8 cellular contexts compared by ENCODE assay signal in the genomic region with DNA sequence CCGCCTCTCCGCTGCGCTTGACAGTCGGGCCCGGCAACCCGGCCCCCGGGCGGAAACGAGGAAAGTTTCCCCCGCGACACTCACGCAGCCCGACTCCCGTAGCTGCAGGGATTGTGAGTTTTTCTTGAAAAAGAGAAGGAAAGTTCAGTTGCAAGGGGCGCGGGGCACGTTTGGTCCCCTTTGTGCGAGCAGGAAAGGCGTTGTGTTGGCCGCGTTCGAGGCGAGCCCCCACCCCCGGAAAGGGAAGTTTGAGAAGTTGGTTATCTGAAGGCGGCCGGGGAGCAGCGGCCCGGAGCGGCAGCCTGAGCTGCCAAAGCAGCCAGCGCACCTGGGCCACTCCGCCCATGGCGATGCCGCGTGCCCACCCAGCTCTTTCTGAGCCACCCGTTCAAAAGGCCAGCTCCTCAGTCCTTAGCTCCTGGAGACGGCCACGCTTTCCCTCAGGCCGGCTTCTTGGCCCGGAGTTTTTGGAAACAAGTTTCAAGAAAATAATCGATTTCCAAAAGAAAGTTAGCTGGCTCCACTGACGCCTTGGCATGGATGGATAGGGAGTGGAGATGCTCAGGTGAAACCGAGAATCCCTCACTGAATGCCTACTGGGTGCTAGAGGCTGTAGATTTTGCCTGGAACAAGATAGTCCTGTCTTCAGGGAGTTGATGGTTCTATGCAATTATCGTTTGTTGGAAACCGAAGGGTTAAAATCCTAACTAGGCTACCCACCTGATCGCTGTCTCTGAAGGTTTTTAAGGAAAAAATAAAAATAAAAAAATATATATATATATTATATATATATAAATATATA. TPM values are rescaled to one million over a fixed set of nuclear protein-coding genes. Genes with fewer than 3 reads are reported as not detected.
A peak's percentile ranks its signal among the peaks of the same experiment; 100 is the strongest.
DNase-seq lines count a peak whose midpoint lies in the region; ATAC-seq and TF ChIP-seq lines count a peak whose summit lies in the region.

No MANE protein-coding gene starts in this region.

- CTCF ChIA-PET in activated CD8-positive, alpha-beta T cell treated with anti-CD3 and anti-CD28 coated beads, Interleukin-2, amount 10 ng/mL, durations not matched to agents 7 days and 5 days (lab: Charles Lee): interaction anchor here (0.6 to 2.8 kb wide), 20 partner anchors 10 to 565 kb away, joined by 3 to 15 read pairs (median 4); no protein-coding TSS in a partner anchor

- no peak for TF ChIP-seq CTCF in epithelial cell of esophagus (IDR thresholded peaks at IDR 0.05; ENCODE audit: insufficient read depth, low read depth, low read length, missing control alignments)

- POLR2A ChIA-PET in activated CD8-positive, alpha-beta T cell treated with anti-CD3 and anti-CD28 coated beads, Interleukin-2, amount 10 ng/mL, durations not matched to agents 7 days and 5 days (lab: Charles Lee): interaction anchor here (0.8 to 3.9 kb wide), 18 partner anchors 10 to 252 kb away, joined by 3 to 39 read pairs (median 6); no protein-coding TSS in a partner anchor

- peak; percentile 59 for DNase-seq in GM03348 (ENCODE audit: low spot score)
- DNase-seq in HCEC 1CT: peak; percentile 48
- DNase-seq in MV-4-11 (lab: John Stamatoyannopoulos, UW): peak; percentile 43
- DNase-seq in activated CD8-positive, alpha-beta T cell treated with anti-CD3 and anti-CD28 coated beads, Interleukin-2, amount 10 ng/mL, durations not matched to agents 7 days and 5 days: peak; percentile 78
- peak; percentile 69 for DNase-seq in epithelial cell of esophagus (ENCODE audit: low read depth)
- DNase-seq in stimulated activated naive CD8-positive, alpha-beta T cell treated with anti-CD3 and anti-CD28 coated beads, Interleukin-15, Interleukin-2, amounts not matched to agents 100 U/mL and 50 U/mL, for 24 hours: peak; percentile 74
- no peak for DNase-seq in HPDE6-E6E7 (ENCODE audit: extremely low spot score)

- peak; percentile 37 for ATAC-seq in activated CD8-positive, alpha-beta T cell treated with anti-CD3 and anti-CD28 coated beads, Interleukin-2, amount 10 ng/mL, durations not matched to agents 7 days and 5 days
- ATAC-seq in stimulated activated naive CD8-positive, alpha-beta T cell treated with anti-CD3 and anti-CD28 coated beads, Interleukin-15, Interleukin-2, amounts not matched to agents 100 U/mL and 50 U/mL, for 24 hours: peak; percentile 24

- peak overlapping the region; percentile 85 for H3K9ac ChIP-seq in muscle layer of colon (ENCODE audit: low read length)

- peaks cover 65% of the 10 kb centered on the region for H3K4me1 Mint-ChIP-seq in activated CD8-positive, alpha-beta T cell treated with anti-CD3 and anti-CD28 coated beads, Interleukin-2, amount 10 ng/mL, durations not matched to agents 7 days and 5 days (ENCODE audit: low read depth)

- no peaks in the 10 kb centered on the region for H3K9me3 Mint-ChIP-seq in activated CD8-positive, alpha-beta T cell treated with anti-CD3 and anti-CD28 coated beads, Interleukin-2, amount 10 ng/mL, durations not matched to agents 7 days and 5 days (ENCODE audit: insufficient read depth)

- H3K27ac ChIP-seq in muscle layer of colon (ENCODE audit: low read depth, low read length): peak overlapping the region; percentile 95

- peak overlapping the region; percentile 94 for H3K4me3 Mint-ChIP-seq in activated CD8-positive, alpha-beta T cell treated with anti-CD3 and anti-CD28 coated beads, Interleukin-2, amount 10 ng/mL, durations not matched to agents 7 days and 5 days

- no peaks in the 10 kb centered on the region for H3K27me3 ChIP-seq in muscle layer of colon (ENCODE audit: control insufficient read depth in 1 of 2, insufficient read depth in 2 of 2, low read length in 2 of 2)

- peaks cover 40% of the 10 kb centered on the region for H3K36me3 Mint-ChIP-seq in activated CD8-positive, alpha-beta T cell treated with anti-CD3 and anti-CD28 coated beads, Interleukin-2, amount 10 ng/mL, durations not matched to agents 7 days and 5 days (ENCODE audit: low read depth)

- H3K27me3 Mint-ChIP-seq in activated CD8-positive, alpha-beta T cell treated with anti-CD3 and anti-CD28 coated beads, Interleukin-2, amount 10 ng/mL, durations not matched to agents 7 days and 5 days (ENCODE audit: low read depth): no peaks in the 10 kb centered on the region

- H3K4me3 ChIP-seq in epithelial cell of esophagus (ENCODE audit: low read length) (peak overlapping the region; percentile 82), muscle layer of colon (ENCODE audit: low read depth in 1 of 2, low read length in 2 of 2) (peak overlapping the region; percentile 94 to 96)

- H3K36me3 ChIP-seq in muscle layer of colon (ENCODE audit: insufficient read depth, low read length): no peaks in the 10 kb centered on the region

- H3K9me3 ChIP-seq in muscle layer of colon (ENCODE audit: low read length): no peaks in the 10 kb centered on the region

- H3K27ac Mint-ChIP-seq in activated CD8-positive, alpha-beta T cell treated with anti-CD3 and anti-CD28 coated beads, Interleukin-2, amount 10 ng/mL, durations not matched to agents 7 days and 5 days: peak overlapping the region; percentile 98

- peaks cover 39% of the 10 kb centered on the region for H3K4me1 ChIP-seq in muscle layer of colon (ENCODE audit: insufficient read depth, low read length)

RNA-seq across cellular contexts. Expression of gene TGFBR2, which starts 0.8 kb away (rescaled TPM):
- total RNA-seq in activated CD8-positive, alpha-beta T cell treated with anti-CD3 and anti-CD28 coated beads, Interleukin-2, amount 10 ng/mL, durations not matched to agents 7 days and 5 days: 10 to 100 TPM; 62.7 to 64.5 TPM
